In genomic region chr7:106108988-106109387, GRCh38 we compare ENCODE assay signal across 10 cellular contexts. TPM values are rescaled to one million over a fixed set of nuclear protein-coding genes. Genes with fewer than 3 reads are reported as not detected.
A peak's percentile ranks its signal among the peaks of the same experiment; 100 is the strongest.
DNase-seq lines count a peak whose midpoint lies in the region; ATAC-seq, FAIRE-seq and TF ChIP-seq lines count a peak whose summit lies in the region.
"Had no signal": no experiment of that assay in that cellular context is flagged by ENCODE, and none has a peak within 500 bp of the region (broad histone marks: within the 10 kb centered on the region; RNA-seq: fewer than 3 reads in every experiment).

No MANE protein-coding gene starts in this region.

- POLR2A ChIA-PET in Caco-2 (lab: Charles Lee) = no interaction called here

- no peak for ATAC-seq in stimulated activated naive CD8-positive, alpha-beta T cell treated with anti-CD3 and anti-CD28 coated beads, Interleukin-15, Interleukin-2, amounts not matched to agents 100 U/mL and 50 U/mL, for 24 hours

- H4K20me1 ChIP-seq in keratinocyte (ENCODE audit: control insufficient read depth, extremely low read depth, insufficient read depth, low read length) = peaks cover 12% of the 10 kb centered on the region

- intact Hi-C loops in Caco-2 (cut with micrococcal nuclease; ENCODE audit: unreplicated experiment) = no loop called here

- peak overlapping the region in 2 of 3 experiments; percentile 31 to 98 for H3K4me3 ChIP-seq in keratinocyte (ENCODE audit: control insufficient read depth in 2 of 3, extremely low read depth in 1 of 3, insufficient read depth in 2 of 3, low read depth in 1 of 3, low read length in 3 of 3)
- no peak overlapping the region for H3K4me3 ChIP-seq in Caco-2 (ENCODE audit: low read depth, low read length)

- H3K4me1 Mint-ChIP-seq in stimulated activated naive CD8-positive, alpha-beta T cell treated with anti-CD3 and anti-CD28 coated beads, Interleukin-15, Interleukin-2, amounts not matched to agents 100 ng/mL and 50 ng/mL, for 24 hours (ENCODE audit: low read depth) = peaks cover 67% of the 10 kb centered on the region
- H3K4me1 Mint-ChIP-seq in Caco-2 (ENCODE audit: low read depth, unreplicated experiment) = peaks cover 18% of the 10 kb centered on the region

- H3K9me3 ChIP-seq in keratinocyte (ENCODE audit: control insufficient read depth, low read depth, low read length) (no peaks in the 10 kb centered on the region), Caco-2 (no peaks in the 10 kb centered on the region)

- H3K9ac ChIP-seq in keratinocyte (ENCODE audit: control insufficient read depth, extremely low read depth, insufficient read depth, low read length) = no peak overlapping the region

- no peaks in the 10 kb centered on the region for H3K9me1 ChIP-seq in keratinocyte (ENCODE audit: control insufficient read depth, extremely low read depth, insufficient read depth, low read length)

- no peak overlapping the region for H2AFZ ChIP-seq in keratinocyte (ENCODE audit: control insufficient read depth, low read length)

- FAIRE-seq in keratinocyte (lab: Jason Lieb, UNC) = no peak

- H3K36me3 Mint-ChIP-seq in stimulated activated naive CD8-positive, alpha-beta T cell treated with anti-CD3 and anti-CD28 coated beads, Interleukin-15, Interleukin-2, amounts not matched to agents 100 ng/mL and 50 ng/mL, for 24 hours (ENCODE audit: low read depth) = peaks cover 13% of the 10 kb centered on the region
- H3K36me3 Mint-ChIP-seq in Caco-2 (ENCODE audit: insufficient read depth, unreplicated experiment) = peaks cover 6% of the 10 kb centered on the region

- DNase-seq in stimulated activated naive CD8-positive, alpha-beta T cell treated with anti-CD3 and anti-CD28 coated beads, Interleukin-15, Interleukin-2, amounts not matched to agents 100 U/mL and 50 U/mL, for 24 hours = no peak
- no peak for DNase-seq in keratinocyte (ENCODE audit: low read depth, low spot score)
- DNase-seq in HUDEP-2 (lab: John Stamatoyannopoulos, UW; ENCODE audit: unreplicated experiment in 76 of 76) = no peak
- DNase-seq in Caco-2 = no peak
- no peak for DNase-seq in DMS 273 treated with DMSO at 0.1 percent for 48 hours (lab: John Stamatoyannopoulos, UW)
- DNase-seq in NCI-H2196 (lab: John Stamatoyannopoulos, UW; ENCODE audit: unreplicated experiment) = no peak
- DNase-seq: activated naive CD4-positive, alpha-beta T cell treated with anti-CD3 and anti-CD28 coated beads, Interleukin-2, amount 10 ng/mL, durations not matched to agents 7 days and 5 days; NCI-H1048 had no signal

- H3K27ac ChIP-seq in VCaP (peak overlapping the region; percentile 99), keratinocyte (ENCODE audit: control insufficient read depth, insufficient read depth, low read length) (no peak overlapping the region)

- H3K4me1 ChIP-seq in keratinocyte (ENCODE audit: control insufficient read depth, extremely low read depth, insufficient read depth, low read length) (peaks cover 26% of the 10 kb centered on the region), Caco-2 (peaks cover 25% of the 10 kb centered on the region)

- no peaks in the 10 kb centered on the region for H3K27me3 Mint-ChIP-seq in stimulated activated naive CD8-positive, alpha-beta T cell treated with anti-CD3 and anti-CD28 coated beads, Interleukin-15, Interleukin-2, amounts not matched to agents 100 ng/mL and 50 ng/mL, for 24 hours
- H3K27me3 Mint-ChIP-seq in Caco-2 (ENCODE audit: insufficient read depth, unreplicated experiment) = no peaks in the 10 kb centered on the region

- H3K4me3 Mint-ChIP-seq in stimulated activated naive CD8-positive, alpha-beta T cell treated with anti-CD3 and anti-CD28 coated beads, Interleukin-15, Interleukin-2, amounts not matched to agents 100 ng/mL and 50 ng/mL, for 24 hours = peak overlapping the region; percentile 57
- H3K4me3 Mint-ChIP-seq in Caco-2 (ENCODE audit: unreplicated experiment) = no peak overlapping the region

- no peaks in the 10 kb centered on the region for H3K27me3 ChIP-seq in keratinocyte (ENCODE audit: control insufficient read depth, extremely low read depth, insufficient read depth, low read length)
- no peaks in the 10 kb centered on the region for H3K27me3 ChIP-seq in Caco-2 (replicated peaks; ENCODE audit: control insufficient read depth, insufficient read depth, low read length)

- peaks cover 0 to 13% of the 10 kb centered on the region in 2 experiments for H3K36me3 ChIP-seq in keratinocyte (ENCODE audit: control insufficient read depth in 2 of 2, extremely low read depth in 1 of 2, insufficient read depth in 2 of 2, low read length in 2 of 2)
- H3K36me3 ChIP-seq in Caco-2 (ENCODE audit: control insufficient read depth, insufficient read depth, low read length) = no peaks in the 10 kb centered on the region

- no TSS peak for BruUV-seq in Caco-2 (replicated peaks; lab: Mats Ljungman, UMichigan)

- CTCF ChIA-PET in Caco-2 (lab: Charles Lee) = no interaction called here

- no peaks in the 10 kb centered on the region for H3K9me3 Mint-ChIP-seq in stimulated activated naive CD8-positive, alpha-beta T cell treated with anti-CD3 and anti-CD28 coated beads, Interleukin-15, Interleukin-2, amounts not matched to agents 100 ng/mL and 50 ng/mL, for 24 hours
- no peaks in the 10 kb centered on the region for H3K9me3 Mint-ChIP-seq in Caco-2 (ENCODE audit: unreplicated experiment)
- H3K9me3 Mint-ChIP-seq: activated naive CD4-positive, alpha-beta T cell treated with anti-CD3 and anti-CD28 coated beads, Interleukin-2, amount 10 ng/mL, durations not matched to agents 7 days and 5 days had no signal

- peak overlapping the region; percentile 4 for H3K27ac Mint-ChIP-seq in stimulated activated naive CD8-positive, alpha-beta T cell treated with anti-CD3 and anti-CD28 coated beads, Interleukin-15, Interleukin-2, amounts not matched to agents 100 ng/mL and 50 ng/mL, for 24 hours
- H3K27ac Mint-ChIP-seq in Caco-2 (ENCODE audit: unreplicated experiment) = no peak overlapping the region
- H3K27ac Mint-ChIP-seq: activated naive CD4-positive, alpha-beta T cell treated with anti-CD3 and anti-CD28 coated beads, Interleukin-2, amount 10 ng/mL, durations not matched to agents 7 days and 5 days had no signal

- TF ChIP-seq CTCF in VCaP (conservative IDR thresholded peaks at IDR 0.05) = no peak
- TF ChIP-seq CTCF in keratinocyte (optimal IDR thresholded peaks at IDR 0.05 in 1 of 3, IDR thresholded peaks at IDR 0.05 in 1 of 3, conservative IDR thresholded peaks at IDR 0.05 in 1 of 3; ENCODE audit: extremely low read depth in 1 of 3, insufficient read depth in 2 of 3, low read length in 3 of 3) = no peak
- TF ChIP-seq CTCF in Caco-2 (IDR thresholded peaks at IDR 0.05; ENCODE audit: insufficient read depth in 1 of 2, low read depth in 1 of 2, low read length in 1 of 2, severe bottlenecking in 1 of 2, unreplicated experiment in 1 of 2) = no peak

- peaks cover 79% of the 10 kb centered on the region for H3K79me2 ChIP-seq in keratinocyte (ENCODE audit: control insufficient read depth, insufficient read depth, low read length)

- dilution Hi-C loops in keratinocyte (cut with MboI; ENCODE audit: extremely low pct_ligation_motif_present, low sequenced_read_pairs) = no loop called here

- H3K4me2 ChIP-seq in keratinocyte (ENCODE audit: control insufficient read depth, extremely low read depth, insufficient read depth, low read depth, low read length) = peak overlapping the region; percentile 73

RNA-seq across cellular contexts. Expression of gene SYPL1, which starts 3.1 kb away (rescaled TPM):
- 152 to 254 TPM (median 169 TPM) in 3 replicates for polyA plus RNA-seq in keratinocyte
- polyA plus RNA-seq in keratinocyte (2011; ENCODE audit: low read depth) = 23.2 TPM
- 84.0 and 178 TPM in 2 replicates for polyA plus RNA-seq in keratinocyte (2011; cell fraction: cytosol; rRNA removed)
- polyA plus RNA-seq in keratinocyte (2011; cell fraction: nucleus; rRNA removed) = 192 and 248 TPM in 2 replicates
- 104 and 146 TPM in 2 replicates for polyA plus RNA-seq in keratinocyte (2012; ENCODE audit: low replicate concordance)
- 60.7 to 198 TPM (median 188 TPM) in 3 replicates for polyA minus RNA-seq in keratinocyte
- polyA minus RNA-seq in keratinocyte (2011; cell fraction: cytosol; rRNA and poly(A)+ RNA removed) = 101 TPM
- 91.1 and 162 TPM in 2 replicates for polyA minus RNA-seq in keratinocyte (2011; cell fraction: nucleus; rRNA and poly(A)+ RNA removed)
- 78.7 and 81.0 TPM in 2 replicates for total RNA-seq in Caco-2 (2022)
